1 cellular context compared by ENCODE assay signal in the genomic region with DNA sequence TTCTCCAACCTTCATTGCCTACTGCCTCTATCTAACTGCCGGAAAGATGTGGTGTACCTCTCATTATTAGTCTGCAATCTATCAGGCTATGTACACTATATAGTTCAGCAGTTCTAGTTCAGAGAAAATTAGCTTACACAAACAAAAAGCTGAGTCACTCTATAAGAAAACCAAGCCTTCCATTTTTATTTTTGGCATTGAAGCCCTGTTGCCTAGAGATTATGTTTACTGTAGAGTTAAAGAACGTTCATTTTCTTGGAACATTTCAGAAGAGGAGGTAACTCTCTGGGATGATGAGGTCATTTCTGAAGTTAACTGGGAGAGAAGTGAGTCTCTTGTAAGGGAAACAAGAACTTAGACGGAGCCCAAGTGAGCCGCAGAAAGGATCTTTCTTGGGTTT.
A peak's percentile ranks its signal among the peaks of the same experiment; 100 is the strongest.
TF ChIP-seq lines count a peak whose summit lies in the region.

No MANE protein-coding gene starts in this region.

TF ChIP-seq in HepG2, 621 proteins besides CTCF, POLR2A, EP300 and RAD21 (continued from another document):
- TF ChIP-seq GMEB2 (CRISPR knock-in tag; IDR thresholded peaks at IDR 0.05; ENCODE audit: low read depth) (no peak), ARHGAP35 (CRISPR knock-in tag; IDR thresholded peaks at IDR 0.05; ENCODE audit: borderline replicate concordance) (no peak), RARA (CRISPR knock-in tag; IDR thresholded peaks at IDR 0.05) (peak; percentile 88), NFYB (CRISPR knock-in tag; IDR thresholded peaks at IDR 0.05) (no peak), ZNF883 (CRISPR knock-in tag; IDR thresholded peaks at IDR 0.05; ENCODE audit: not compliant biosample characterization) (no peak)
